In genomic region chr18:69491576-69491975, GRCh38 we compare ENCODE assay signal across 22 cellular contexts.
"Had no signal": no experiment of that assay in that cellular context is flagged by ENCODE, and none has a peak within 500 bp of the region (broad histone marks: within the 10 kb centered on the region; RNA-seq: fewer than 3 reads in every experiment).

No MANE protein-coding gene starts in this region.

- H3K4me3 ChIP-seq: hepatocyte, lung, pancreas, suprapubic skin, thyroid gland, upper lobe of left lung, uterus had no signal

- DNase-seq: effector CD4-positive, alpha-beta T cell; endodermal cell; erythroblast; foreskin keratinocyte; head of caudate nucleus; left colon; left ventricle myocardium superior; mesendoderm; naive B cell; occipital lobe; pancreas; right cardiac atrium; small intestine; stimulated activated CD4-positive, alpha-beta T cell treated with anti-CD3 and anti-CD28 coated beads, Interleukin-2, amount 100 ng/mL, for 48 hours; stimulated activated naive CD8-positive, alpha-beta T cell treated with anti-CD3 and anti-CD28 coated beads, Interleukin-15, Interleukin-2, amounts not matched to agents 100 U/mL and 50 U/mL, for 24 hours; thyroid gland; upper lobe of left lung; uterus had no signal

- ATAC-seq: foreskin keratinocyte; left colon; left ventricle myocardium superior; pancreas; right cardiac atrium; stimulated activated naive CD8-positive, alpha-beta T cell treated with anti-CD3 and anti-CD28 coated beads, Interleukin-15, Interleukin-2, amounts not matched to agents 100 U/mL and 50 U/mL, for 24 hours had no signal

- H3K36me3 ChIP-seq: pancreas, suprapubic skin, thyroid gland, upper lobe of left lung, uterus had no signal

- H2AFZ ChIP-seq: hepatocyte had no signal

- H3K27ac ChIP-seq: coronary artery, foreskin keratinocyte, hepatocyte, pancreas, suprapubic skin, thyroid gland, upper lobe of left lung, uterus had no signal

- H3K9me3 ChIP-seq: pancreas, suprapubic skin, thyroid gland, uterus had no signal

- H3K79me2 ChIP-seq: hepatocyte had no signal

- H3K27me3 ChIP-seq: foreskin keratinocyte, hepatocyte, pancreas, suprapubic skin, thyroid gland, upper lobe of left lung, uterus had no signal

- H3K4me2 ChIP-seq: hepatocyte had no signal

- H3K4me1 ChIP-seq: foreskin keratinocyte, pancreas, suprapubic skin, thyroid gland, uterus had no signal
